In the genomic region with DNA sequence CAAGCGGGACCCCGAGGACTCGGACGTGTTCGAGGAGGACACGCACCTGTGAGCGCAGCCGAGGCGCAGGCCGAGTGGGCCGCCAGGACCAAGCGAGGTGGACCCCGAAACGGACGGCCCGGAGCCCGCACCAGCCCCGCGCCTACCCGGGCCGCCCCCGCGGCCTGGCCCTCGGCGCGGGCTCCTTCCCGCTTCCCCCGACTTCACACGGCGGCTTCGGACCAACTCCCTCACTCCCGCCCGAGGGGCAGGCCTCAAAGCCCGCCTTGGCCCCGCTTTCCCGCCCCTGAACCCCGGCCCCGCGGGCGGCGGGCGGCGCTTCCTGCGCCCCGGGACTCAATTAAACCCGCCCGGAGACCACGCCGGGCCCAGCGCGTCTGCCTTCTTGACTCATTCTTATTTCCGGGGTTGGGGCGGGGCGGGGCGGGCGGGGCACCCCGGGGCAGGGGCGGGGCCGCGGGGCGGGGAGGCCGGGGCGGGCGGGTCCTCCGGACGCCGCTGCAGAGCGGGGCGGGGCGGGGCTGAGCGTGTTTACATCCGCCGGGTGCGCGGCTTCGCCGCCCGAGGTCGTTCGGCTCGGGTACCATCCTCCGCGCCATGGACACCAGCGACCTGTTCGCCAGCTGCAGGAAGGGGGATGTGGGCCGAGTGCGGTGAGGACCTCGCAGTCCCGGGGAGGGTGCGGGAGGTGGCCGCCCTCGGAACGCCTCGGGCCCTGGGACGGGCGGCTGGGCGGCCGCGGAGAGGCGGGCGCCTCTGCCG, we compare ENCODE assay signal across 1 cellular context.
TF ChIP-seq lines count a peak whose summit lies in the region.

A gene (plus strand): TSS at position 524 of the 762 bp plus-strand sequence. CDS start 74 bp downstream, at position 598.

TF ChIP-seq in GM12878, 131 proteins besides CTCF, POLR2A, EP300 and RAD21 (continued from another document and continues in another):
- TF ChIP-seq ZNF207 (IDR thresholded peaks at IDR 0.05; ENCODE audit: borderline replicate concordance): 0 out of 2 replicates have a peak, but pooled peaks have one; percentile 28
- TF ChIP-seq NRF1 (conservative IDR thresholded peaks at IDR 0.05; ENCODE audit: low read depth, low read length): no peak
- TF ChIP-seq, protein P1, sequence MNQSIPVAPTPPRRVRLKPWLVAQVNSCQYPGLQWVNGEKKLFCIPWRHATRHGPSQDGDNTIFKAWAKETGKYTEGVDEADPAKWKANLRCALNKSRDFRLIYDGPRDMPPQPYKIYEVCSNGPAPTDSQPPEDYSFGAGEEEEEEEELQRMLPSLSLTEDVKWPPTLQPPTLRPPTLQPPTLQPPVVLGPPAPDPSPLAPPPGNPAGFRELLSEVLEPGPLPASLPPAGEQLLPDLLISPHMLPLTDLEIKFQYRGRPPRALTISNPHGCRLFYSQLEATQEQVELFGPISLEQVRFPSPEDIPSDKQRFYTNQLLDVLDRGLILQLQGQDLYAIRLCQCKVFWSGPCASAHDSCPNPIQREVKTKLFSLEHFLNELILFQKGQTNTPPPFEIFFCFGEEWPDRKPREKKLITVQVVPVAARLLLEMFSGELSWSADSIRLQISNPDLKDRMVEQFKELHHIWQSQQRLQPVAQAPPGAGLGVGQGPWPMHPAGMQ (IDR thresholded peaks at IDR 0.05; ENCODE audit: borderline replicate concordance): no peak
- TF ChIP-seq PAX8 (IDR thresholded peaks at IDR 0.05): no peak
- TF ChIP-seq JUND (IDR thresholded peaks at IDR 0.05; ENCODE audit: low read depth, low read length): no peak
- peak; percentile 56; the same call in 1 of the 3 replicates for TF ChIP-seq POU2F2 (IDR thresholded peaks at IDR 0.05; ENCODE audit: borderline replicate concordance, low read depth, low read length)
- TF ChIP-seq IRF4 (IDR thresholded peaks at IDR 0.05; ENCODE audit: low read depth, low read length): no peak
- TF ChIP-seq, protein P2, sequence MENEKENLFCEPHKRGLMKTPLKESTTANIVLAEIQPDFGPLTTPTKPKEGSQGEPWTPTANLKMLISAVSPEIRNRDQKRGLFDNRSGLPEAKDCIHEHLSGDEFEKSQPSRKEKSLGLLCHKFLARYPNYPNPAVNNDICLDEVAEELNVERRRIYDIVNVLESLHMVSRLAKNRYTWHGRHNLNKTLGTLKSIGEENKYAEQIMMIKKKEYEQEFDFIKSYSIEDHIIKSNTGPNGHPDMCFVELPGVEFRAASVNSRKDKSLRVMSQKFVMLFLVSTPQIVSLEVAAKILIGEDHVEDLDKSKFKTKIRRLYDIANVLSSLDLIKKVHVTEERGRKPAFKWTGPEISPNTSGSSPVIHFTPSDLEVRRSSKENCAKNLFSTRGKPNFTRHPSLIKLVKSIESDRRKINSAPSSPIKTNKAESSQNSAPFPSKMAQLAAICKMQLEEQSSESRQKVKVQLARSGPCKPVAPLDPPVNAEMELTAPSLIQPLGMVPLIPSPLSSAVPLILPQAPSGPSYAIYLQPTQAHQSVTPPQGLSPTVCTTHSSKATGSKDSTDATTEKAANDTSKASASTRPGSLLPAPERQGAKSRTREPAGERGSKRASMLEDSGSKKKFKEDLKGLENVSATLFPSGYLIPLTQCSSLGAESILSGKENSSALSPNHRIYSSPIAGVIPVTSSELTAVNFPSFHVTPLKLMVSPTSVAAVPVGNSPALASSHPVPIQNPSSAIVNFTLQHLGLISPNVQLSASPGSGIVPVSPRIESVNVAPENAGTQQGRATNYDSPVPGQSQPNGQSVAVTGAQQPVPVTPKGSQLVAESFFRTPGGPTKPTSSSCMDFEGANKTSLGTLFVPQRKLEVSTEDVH (IDR thresholded peaks at IDR 0.05; ENCODE audit: low read depth, partially characterized antibody): no peak
- TF ChIP-seq EED (IDR thresholded peaks at IDR 0.05; ENCODE audit: low read depth): no peak
- no peak for TF ChIP-seq IKZF2 (IDR thresholded peaks at IDR 0.05)
- TF ChIP-seq, protein P3, sequence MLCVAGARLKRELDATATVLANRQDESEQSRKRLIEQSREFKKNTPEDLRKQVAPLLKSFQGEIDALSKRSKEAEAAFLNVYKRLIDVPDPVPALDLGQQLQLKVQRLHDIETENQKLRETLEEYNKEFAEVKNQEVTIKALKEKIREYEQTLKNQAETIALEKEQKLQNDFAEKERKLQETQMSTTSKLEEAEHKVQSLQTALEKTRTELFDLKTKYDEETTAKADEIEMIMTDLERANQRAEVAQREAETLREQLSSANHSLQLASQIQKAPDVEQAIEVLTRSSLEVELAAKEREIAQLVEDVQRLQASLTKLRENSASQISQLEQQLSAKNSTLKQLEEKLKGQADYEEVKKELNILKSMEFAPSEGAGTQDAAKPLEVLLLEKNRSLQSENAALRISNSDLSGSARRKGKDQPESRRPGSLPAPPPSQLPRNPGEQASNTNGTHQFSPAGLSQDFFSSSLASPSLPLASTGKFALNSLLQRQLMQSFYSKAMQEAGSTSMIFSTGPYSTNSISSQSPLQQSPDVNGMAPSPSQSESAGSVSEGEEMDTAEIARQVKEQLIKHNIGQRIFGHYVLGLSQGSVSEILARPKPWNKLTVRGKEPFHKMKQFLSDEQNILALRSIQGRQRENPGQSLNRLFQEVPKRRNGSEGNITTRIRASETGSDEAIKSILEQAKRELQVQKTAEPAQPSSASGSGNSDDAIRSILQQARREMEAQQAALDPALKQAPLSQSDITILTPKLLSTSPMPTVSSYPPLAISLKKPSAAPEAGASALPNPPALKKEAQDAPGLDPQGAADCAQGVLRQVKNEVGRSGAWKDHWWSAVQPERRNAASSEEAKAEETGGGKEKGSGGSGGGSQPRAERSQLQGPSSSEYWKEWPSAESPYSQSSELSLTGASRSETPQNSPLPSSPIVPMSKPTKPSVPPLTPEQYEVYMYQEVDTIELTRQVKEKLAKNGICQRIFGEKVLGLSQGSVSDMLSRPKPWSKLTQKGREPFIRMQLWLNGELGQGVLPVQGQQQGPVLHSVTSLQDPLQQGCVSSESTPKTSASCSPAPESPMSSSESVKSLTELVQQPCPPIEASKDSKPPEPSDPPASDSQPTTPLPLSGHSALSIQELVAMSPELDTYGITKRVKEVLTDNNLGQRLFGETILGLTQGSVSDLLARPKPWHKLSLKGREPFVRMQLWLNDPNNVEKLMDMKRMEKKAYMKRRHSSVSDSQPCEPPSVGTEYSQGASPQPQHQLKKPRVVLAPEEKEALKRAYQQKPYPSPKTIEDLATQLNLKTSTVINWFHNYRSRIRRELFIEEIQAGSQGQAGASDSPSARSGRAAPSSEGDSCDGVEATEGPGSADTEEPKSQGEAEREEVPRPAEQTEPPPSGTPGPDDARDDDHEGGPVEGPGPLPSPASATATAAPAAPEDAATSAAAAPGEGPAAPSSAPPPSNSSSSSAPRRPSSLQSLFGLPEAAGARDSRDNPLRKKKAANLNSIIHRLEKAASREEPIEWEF (IDR thresholded peaks at IDR 0.05; ENCODE audit: insufficient replicate concordance, low read depth, low read length): no peak
- no peak for TF ChIP-seq SMAD1 (IDR thresholded peaks at IDR 0.05; ENCODE audit: low read depth, partially characterized antibody)
- no peak for TF ChIP-seq PAX5 (IDR thresholded peaks at IDR 0.05; ENCODE audit: borderline replicate concordance, low read depth, low read length)
- TF ChIP-seq, protein P4, sequence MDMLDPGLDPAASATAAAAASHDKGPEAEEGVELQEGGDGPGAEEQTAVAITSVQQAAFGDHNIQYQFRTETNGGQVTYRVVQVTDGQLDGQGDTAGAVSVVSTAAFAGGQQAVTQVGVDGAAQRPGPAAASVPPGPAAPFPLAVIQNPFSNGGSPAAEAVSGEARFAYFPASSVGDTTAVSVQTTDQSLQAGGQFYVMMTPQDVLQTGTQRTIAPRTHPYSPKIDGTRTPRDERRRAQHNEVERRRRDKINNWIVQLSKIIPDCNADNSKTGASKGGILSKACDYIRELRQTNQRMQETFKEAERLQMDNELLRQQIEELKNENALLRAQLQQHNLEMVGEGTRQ (IDR thresholded peaks at IDR 0.05; ENCODE audit: borderline replicate concordance, low read depth, low read length): no peak
- TF ChIP-seq CEBPB (IDR thresholded peaks at IDR 0.05; ENCODE audit: borderline replicate concordance in 1 of 2, low read depth in 2 of 2, low read length in 2 of 2): no peak
- no peak for TF ChIP-seq NR2C2 (IDR thresholded peaks at IDR 0.05; ENCODE audit: borderline replicate concordance, control insufficient read depth, insufficient read length, low read depth)
- no peak for TF ChIP-seq WRNIP1 (IDR thresholded peaks at IDR 0.05; ENCODE audit: borderline replicate concordance, low read depth, low read length)
- TF ChIP-seq CBFB (IDR thresholded peaks at IDR 0.05; ENCODE audit: low read depth): no peak
- no peak for TF ChIP-seq ATF7 (IDR thresholded peaks at IDR 0.05; ENCODE audit: low read depth)
- TF ChIP-seq SUPT20H (IDR thresholded peaks at IDR 0.05; ENCODE audit: borderline replicate concordance, control insufficient read depth, low read depth, low read length): no peak
- TF ChIP-seq MEF2A (IDR thresholded peaks at IDR 0.05; ENCODE audit: insufficient read depth, low read depth, low read length): no peak
- TF ChIP-seq SUZ12 (IDR thresholded peaks at IDR 0.05; ENCODE audit: unreplicated experiment): no peak
- peak; percentile 71 for TF ChIP-seq POLR2AphosphoS5 (IDR thresholded peaks at IDR 0.05; ENCODE audit: low read length)
- TF ChIP-seq RBBP5 (conservative IDR thresholded peaks at IDR 0.05): no peak
- no peak for TF ChIP-seq HDAC2 (IDR thresholded peaks at IDR 0.05)
- TF ChIP-seq CREM (IDR thresholded peaks at IDR 0.05; ENCODE audit: low read depth): no peak
- TF ChIP-seq CREB1 (IDR thresholded peaks at IDR 0.05; ENCODE audit: low read depth): 0 out of 2 replicates have a peak, but pooled peaks have one; percentile 44
- no peak for TF ChIP-seq CHD1 (IDR thresholded peaks at IDR 0.05; ENCODE audit: low read depth, low read length)
- TF ChIP-seq SMAD5 (IDR thresholded peaks at IDR 0.05; ENCODE audit: low read depth): no peak
- TF ChIP-seq, protein P5, sequence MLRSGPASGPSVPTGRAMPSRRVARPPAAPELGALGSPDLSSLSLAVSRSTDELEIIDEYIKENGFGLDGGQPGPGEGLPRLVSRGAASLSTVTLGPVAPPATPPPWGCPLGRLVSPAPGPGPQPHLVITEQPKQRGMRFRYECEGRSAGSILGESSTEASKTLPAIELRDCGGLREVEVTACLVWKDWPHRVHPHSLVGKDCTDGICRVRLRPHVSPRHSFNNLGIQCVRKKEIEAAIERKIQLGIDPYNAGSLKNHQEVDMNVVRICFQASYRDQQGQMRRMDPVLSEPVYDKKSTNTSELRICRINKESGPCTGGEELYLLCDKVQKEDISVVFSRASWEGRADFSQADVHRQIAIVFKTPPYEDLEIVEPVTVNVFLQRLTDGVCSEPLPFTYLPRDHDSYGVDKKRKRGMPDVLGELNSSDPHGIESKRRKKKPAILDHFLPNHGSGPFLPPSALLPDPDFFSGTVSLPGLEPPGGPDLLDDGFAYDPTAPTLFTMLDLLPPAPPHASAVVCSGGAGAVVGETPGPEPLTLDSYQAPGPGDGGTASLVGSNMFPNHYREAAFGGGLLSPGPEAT (IDR thresholded peaks at IDR 0.05; ENCODE audit: low read depth): no peak
- TF ChIP-seq DPF2 (IDR thresholded peaks at IDR 0.05): peak; percentile 19; the same call in 1 of the 2 replicates
- TF ChIP-seq EGR1 (IDR thresholded peaks at IDR 0.05; ENCODE audit: borderline replicate concordance in 1 of 2, low read depth in 2 of 2, low read length in 2 of 2): peak in 1 of 2 experiments; percentile 65; a peak in 1 of 3 replicates
- TF ChIP-seq, protein P6, sequence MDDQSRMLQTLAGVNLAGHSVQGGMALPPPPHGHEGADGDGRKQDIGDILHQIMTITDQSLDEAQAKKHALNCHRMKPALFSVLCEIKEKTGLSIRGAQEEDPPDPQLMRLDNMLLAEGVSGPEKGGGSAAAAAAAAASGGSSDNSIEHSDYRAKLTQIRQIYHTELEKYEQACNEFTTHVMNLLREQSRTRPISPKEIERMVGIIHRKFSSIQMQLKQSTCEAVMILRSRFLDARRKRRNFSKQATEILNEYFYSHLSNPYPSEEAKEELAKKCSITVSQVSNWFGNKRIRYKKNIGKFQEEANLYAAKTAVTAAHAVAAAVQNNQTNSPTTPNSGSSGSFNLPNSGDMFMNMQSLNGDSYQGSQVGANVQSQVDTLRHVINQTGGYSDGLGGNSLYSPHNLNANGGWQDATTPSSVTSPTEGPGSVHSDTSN (IDR thresholded peaks at IDR 0.05; ENCODE audit: insufficient replicate concordance, low read depth, low read length): no peak
- TF ChIP-seq SREBF2 (IDR thresholded peaks at IDR 0.05; ENCODE audit: low read length): no peak
- no peak for TF ChIP-seq ESRRA (IDR thresholded peaks at IDR 0.05; ENCODE audit: low read length)
- no peak for TF ChIP-seq SIX5 (IDR thresholded peaks at IDR 0.05; ENCODE audit: low read depth, low read length, severe bottlenecking)
- TF ChIP-seq, protein P7, sequence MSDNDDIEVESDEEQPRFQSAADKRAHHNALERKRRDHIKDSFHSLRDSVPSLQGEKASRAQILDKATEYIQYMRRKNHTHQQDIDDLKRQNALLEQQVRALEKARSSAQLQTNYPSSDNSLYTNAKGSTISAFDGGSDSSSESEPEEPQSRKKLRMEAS (IDR thresholded peaks at IDR 0.05; ENCODE audit: low read depth, low read length): peak; percentile 54
- TF ChIP-seq, protein P8, sequence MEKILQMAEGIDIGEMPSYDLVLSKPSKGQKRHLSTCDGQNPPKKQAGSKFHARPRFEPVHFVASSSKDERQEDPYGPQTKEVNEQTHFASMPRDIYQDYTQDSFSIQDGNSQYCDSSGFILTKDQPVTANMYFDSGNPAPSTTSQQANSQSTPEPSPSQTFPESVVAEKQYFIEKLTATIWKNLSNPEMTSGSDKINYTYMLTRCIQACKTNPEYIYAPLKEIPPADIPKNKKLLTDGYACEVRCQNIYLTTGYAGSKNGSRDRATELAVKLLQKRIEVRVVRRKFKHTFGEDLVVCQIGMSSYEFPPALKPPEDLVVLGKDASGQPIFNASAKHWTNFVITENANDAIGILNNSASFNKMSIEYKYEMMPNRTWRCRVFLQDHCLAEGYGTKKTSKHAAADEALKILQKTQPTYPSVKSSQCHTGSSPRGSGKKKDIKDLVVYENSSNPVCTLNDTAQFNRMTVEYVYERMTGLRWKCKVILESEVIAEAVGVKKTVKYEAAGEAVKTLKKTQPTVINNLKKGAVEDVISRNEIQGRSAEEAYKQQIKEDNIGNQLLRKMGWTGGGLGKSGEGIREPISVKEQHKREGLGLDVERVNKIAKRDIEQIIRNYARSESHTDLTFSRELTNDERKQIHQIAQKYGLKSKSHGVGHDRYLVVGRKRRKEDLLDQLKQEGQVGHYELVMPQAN (conservative IDR thresholded peaks at IDR 0.05): peak; percentile 70
- no peak for TF ChIP-seq MYC (IDR thresholded peaks at IDR 0.05; ENCODE audit: insufficient read depth, insufficient read length, insufficient replicate concordance, low read length, severe bottlenecking)
- peak; percentile 19; the same call in 1 of the 2 replicates for TF ChIP-seq SMARCA5 (IDR thresholded peaks at IDR 0.05)
- no peak for TF ChIP-seq MTA3 (IDR thresholded peaks at IDR 0.05; ENCODE audit: borderline replicate concordance, low read length)
- TF ChIP-seq BHLHE40 (IDR thresholded peaks at IDR 0.05; ENCODE audit: borderline replicate concordance in 1 of 2, low read depth in 2 of 2, low read length in 1 of 2): no peak; a peak in 2 of 4 replicates
- TF ChIP-seq RB1 (IDR thresholded peaks at IDR 0.05; ENCODE audit: borderline replicate concordance): peak; percentile 29; the same call in 1 of the 2 replicates
- TF ChIP-seq TARDBP (IDR thresholded peaks at IDR 0.05; ENCODE audit: borderline replicate concordance): no peak
- TF ChIP-seq, protein P9, sequence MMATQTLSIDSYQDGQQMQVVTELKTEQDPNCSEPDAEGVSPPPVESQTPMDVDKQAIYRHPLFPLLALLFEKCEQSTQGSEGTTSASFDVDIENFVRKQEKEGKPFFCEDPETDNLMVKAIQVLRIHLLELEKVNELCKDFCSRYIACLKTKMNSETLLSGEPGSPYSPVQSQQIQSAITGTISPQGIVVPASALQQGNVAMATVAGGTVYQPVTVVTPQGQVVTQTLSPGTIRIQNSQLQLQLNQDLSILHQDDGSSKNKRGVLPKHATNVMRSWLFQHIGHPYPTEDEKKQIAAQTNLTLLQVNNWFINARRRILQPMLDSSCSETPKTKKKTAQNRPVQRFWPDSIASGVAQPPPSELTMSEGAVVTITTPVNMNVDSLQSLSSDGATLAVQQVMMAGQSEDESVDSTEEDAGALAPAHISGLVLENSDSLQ (IDR thresholded peaks at IDR 0.05): no peak
